Comparison of ENCODE assay signal across 26 cellular contexts in genomic region chr5:59789197-59789596, GRCh38.
DNase-seq lines count a peak whose midpoint lies in the region; ATAC-seq and TF ChIP-seq lines count a peak whose summit lies in the region.
"Had no signal": no experiment of that assay in that cellular context is flagged by ENCODE, and none has a peak within 500 bp of the region (broad histone marks: within the 10 kb centered on the region; RNA-seq: fewer than 3 reads in every experiment).

No MANE protein-coding gene starts in this region.

- no peaks in the 10 kb centered on the region for H3K9me2 ChIP-seq in SK-N-SH

- H3K27me3 ChIP-seq in SK-N-SH (ENCODE audit: insufficient read depth) (no peaks in the 10 kb centered on the region), trophoblast cell (ENCODE audit: insufficient read depth, low read length) (no peaks in the 10 kb centered on the region)
- H3K27me3 ChIP-seq: adrenal gland had no signal

- H3K23ac ChIP-seq in trophoblast cell (ENCODE audit: low read length), result no peak overlapping the region

- DNase-seq in EH (ENCODE audit: low read depth) (peak; percentile 46), SK-N-SH (no peak), fibroblast of mammary gland (ENCODE audit: low read depth) (peak; percentile 59), trophoblast cell (peak; percentile 11 to 52), coronary artery (ENCODE audit: low spot score) (no peak), NCI-H1105 treated with DMSO at 0.1 percent for 48 hours (lab: John Stamatoyannopoulos, UW) (no peak)
- no peak for DNase-seq in activated CD4-positive, alpha-beta T cell treated with anti-CD3 and anti-CD28 coated beads for 36 hours
- no peak for DNase-seq in activated CD8-positive, alpha-beta memory T cell treated with anti-CD3 and anti-CD28 coated beads, Interleukin-2, amount 50 U/mL, for 48 hours
- DNase-seq: ACHN; adrenal gland; CD4-positive, alpha-beta T cell; effector memory CD8-positive, alpha-beta T cell; GDM1; H9; hippocampal formation; islet precursor cell; mesendoderm; natural killer cell; NCI-H774; OCI-M1; posterior cingulate gyrus; small intestine; stimulated activated CD4-positive, alpha-beta T cell treated with anti-CD3 and anti-CD28 coated beads, Interleukin-4, amount 100 ng/mL, for 24 hours; substantia nigra had no signal

- peaks cover 22 to 29% of the 10 kb centered on the region in 2 experiments; a peak in 3 of 4 replicates for H3K4me1 ChIP-seq in SK-N-SH (ENCODE audit: control insufficient read depth in 1 of 2, insufficient read depth in 2 of 2, low read depth in 1 of 2, low read length in 1 of 2)
- peaks cover 10 to 24% of the 10 kb centered on the region in 2 experiments for H3K4me1 ChIP-seq in trophoblast cell (ENCODE audit: control insufficient read depth in 1 of 2, insufficient read depth in 2 of 2, low read length in 2 of 2)
- H3K4me1 ChIP-seq: adrenal gland had no signal

- H3K18ac ChIP-seq in trophoblast cell (ENCODE audit: low read length), result no peak overlapping the region

- TF ChIP-seq EP300 in SK-N-SH (IDR thresholded peaks at IDR 0.05; ENCODE audit: borderline replicate concordance in 1 of 2, low read depth in 1 of 2, low read length in 1 of 2), result no peak; a peak in 1 of 4 replicates

- no peak for TF ChIP-seq RAD21 in SK-N-SH (IDR thresholded peaks at IDR 0.05; ENCODE audit: low read length)

- H3K4me2 ChIP-seq in SK-N-SH (no peak overlapping the region), trophoblast cell (ENCODE audit: low read length) (no peak overlapping the region)

- no peaks in the 10 kb centered on the region for H3K9me3 Mint-ChIP-seq in activated CD4-positive, alpha-beta T cell treated with anti-CD3 and anti-CD28 coated beads for 36 hours (ENCODE audit: low read depth)
- H3K9me3 Mint-ChIP-seq: CD4-positive, alpha-beta T cell; effector memory CD8-positive, alpha-beta T cell; H9; natural killer cell had no signal

- no peaks in the 10 kb centered on the region for H3K36me3 ChIP-seq in SK-N-SH (replicated peaks in 1 of 2; ENCODE audit: control insufficient read depth in 1 of 2, insufficient read depth in 2 of 2, low read length in 1 of 2)
- H3K36me3 ChIP-seq in trophoblast cell (ENCODE audit: control insufficient read depth in 1 of 2, insufficient read depth in 2 of 2, low read length in 2 of 2), result no peaks in the 10 kb centered on the region
- H3K36me3 ChIP-seq: adrenal gland had no signal

- no peak overlapping the region for H4K12ac ChIP-seq in trophoblast cell (ENCODE audit: low read depth, low read length)

- no peaks in the 10 kb centered on the region for H3K79me2 ChIP-seq in SK-N-SH (ENCODE audit: insufficient read depth)
- H3K79me2 ChIP-seq in trophoblast cell (ENCODE audit: control insufficient read depth, insufficient read depth, low read length, poor library complexity), result no peaks in the 10 kb centered on the region

- H2AFZ ChIP-seq in SK-N-SH (ENCODE audit: low read depth) (no peak overlapping the region), trophoblast cell (ENCODE audit: insufficient read depth, low read length, poor library complexity) (no peak overlapping the region)

- H3K4me3 Mint-ChIP-seq in activated CD4-positive, alpha-beta T cell treated with anti-CD3 and anti-CD28 coated beads for 36 hours, result no peak overlapping the region
- H3K4me3 Mint-ChIP-seq: effector memory CD8-positive, alpha-beta T cell; H9; natural killer cell had no signal

- H3K27ac ChIP-seq in SK-N-SH (ENCODE audit: low read depth in 2 of 2, low read length in 1 of 2), result peak overlapping the region; percentile 10 to 72; a peak in 3 of 4 replicates
- H3K27ac ChIP-seq in trophoblast cell (ENCODE audit: low read depth, low read length), result peak overlapping the region; percentile 80
- no peak overlapping the region for H3K27ac ChIP-seq in coronary artery
- H3K27ac ChIP-seq: adrenal gland had no signal

- no peaks in the 10 kb centered on the region for H3K36me3 Mint-ChIP-seq in activated CD4-positive, alpha-beta T cell treated with anti-CD3 and anti-CD28 coated beads for 36 hours (ENCODE audit: low read depth)
- H3K36me3 Mint-ChIP-seq: natural killer cell had no signal

- 70% methylated on average over 2 of the region's 2 CpGs for WGBS in SK-N-SH (ENCODE audit: low lambda C conversion rate)
- WGBS in trophoblast cell (ENCODE audit: extremely low coverage, insufficient coverage, insufficient read length), result no CpG with 5 or more reads among the region's 2 CpGs

- no peak overlapping the region for H3K4ac ChIP-seq in trophoblast cell (ENCODE audit: low read depth, low read length)

- peaks cover 27% of the 10 kb centered on the region for H3K79me1 ChIP-seq in trophoblast cell (ENCODE audit: low read length)

- no peak overlapping the region for H3K9ac ChIP-seq in SK-N-SH
- no peak overlapping the region for H3K9ac ChIP-seq in trophoblast cell (ENCODE audit: low read length)

- H3K9me3 ChIP-seq in SK-N-SH (no peaks in the 10 kb centered on the region), trophoblast cell (ENCODE audit: insufficient read depth, low read depth, low read length) (no peaks in the 10 kb centered on the region)
- H3K9me3 ChIP-seq: adrenal gland had no signal

- peaks cover 26% of the 10 kb centered on the region for H3K4me1 Mint-ChIP-seq in activated CD4-positive, alpha-beta T cell treated with anti-CD3 and anti-CD28 coated beads for 36 hours

- POLR2A ChIA-PET in SK-N-SH (lab: Yijun Ruan, JAX), result no interaction called here
- POLR2A ChIA-PET in activated CD4-positive, alpha-beta T cell treated with anti-CD3 and anti-CD28 coated beads for 36 hours (lab: Charles Lee), result no interaction called here

- intact Hi-C loops in activated CD4-positive, alpha-beta T cell treated with anti-CD3 and anti-CD28 coated beads for 36 hours (cut with DNase I, micrococcal nuclease), result no loop called here

- peaks cover 23% of the 10 kb centered on the region for H3F3A ChIP-seq in SK-N-SH (replicated peaks; ENCODE audit: insufficient read depth)

- no peak overlapping the region for H4K8ac ChIP-seq in trophoblast cell (ENCODE audit: low read depth, low read length)

- no peak overlapping the region for H3K14ac ChIP-seq in trophoblast cell (ENCODE audit: low read length)

- ATAC-seq in activated CD4-positive, alpha-beta T cell treated with anti-CD3 and anti-CD28 coated beads for 36 hours, result no peak
- ATAC-seq: effector memory CD8-positive, alpha-beta T cell; HepG2; natural killer cell had no signal

- H3K4me3 ChIP-seq in SK-N-SH (ENCODE audit: low read depth in 2 of 2, low read length in 1 of 2), result no peak overlapping the region
- no peak overlapping the region for H3K4me3 ChIP-seq in fibroblast of mammary gland (ENCODE audit: control insufficient read depth, low read depth, low read length)
- no peak overlapping the region for H3K4me3 ChIP-seq in trophoblast cell (ENCODE audit: low read depth, low read length)
- H3K4me3 ChIP-seq in coronary artery, result no peak overlapping the region
- H3K4me3 ChIP-seq: adrenal gland, GM12878 had no signal

- peaks cover 17% of the 10 kb centered on the region for H3K27me3 Mint-ChIP-seq in activated CD4-positive, alpha-beta T cell treated with anti-CD3 and anti-CD28 coated beads for 36 hours

- CTCF ChIA-PET in SK-N-SH (lab: Yijun Ruan, JAX), result interaction anchor here (1.0 to 7.0 kb wide), 5 partner anchors 11 to 601 kb away, joined by 3 to 25 read pairs (median 12); no protein-coding TSS in a partner anchor
- CTCF ChIA-PET in activated CD4-positive, alpha-beta T cell treated with anti-CD3 and anti-CD28 coated beads for 36 hours (lab: Charles Lee), result interaction anchor here (0.6 to 3.3 kb wide), 4 partner anchors 10 to 24 kb away, joined by 3 to 18 read pairs (median 10); no protein-coding TSS in a partner anchor

- peak overlapping the region; percentile 7 for H4K91ac ChIP-seq in trophoblast cell (ENCODE audit: low read depth, low read length)

- no peaks in the 10 kb centered on the region for H4K20me1 ChIP-seq in SK-N-SH (ENCODE audit: insufficient read depth)

- TF ChIP-seq CTCF in SK-N-SH (IDR thresholded peaks at IDR 0.05) (no peak), fibroblast of mammary gland (conservative IDR thresholded peaks at IDR 0.05; ENCODE audit: control insufficient read depth, insufficient read depth, low read depth, low read length) (no peak), coronary artery (IDR thresholded peaks at IDR 0.05) (no peak)

- no peak overlapping the region for H3K27ac Mint-ChIP-seq in activated CD4-positive, alpha-beta T cell treated with anti-CD3 and anti-CD28 coated beads for 36 hours
- H3K27ac Mint-ChIP-seq: CD4-positive, alpha-beta T cell; effector memory CD8-positive, alpha-beta T cell; H9; natural killer cell had no signal

- peak overlapping the region; percentile 92 for H2BK120ac ChIP-seq in trophoblast cell (ENCODE audit: insufficient read depth, low read length, poor library complexity)

- no peak overlapping the region for H2AK5ac ChIP-seq in trophoblast cell (ENCODE audit: low read length)

- peak overlapping the region; percentile 49 for H2BK5ac ChIP-seq in trophoblast cell (ENCODE audit: low read depth, low read length, poor library complexity)

- no peak overlapping the region for H2BK12ac ChIP-seq in trophoblast cell (ENCODE audit: low read length)

TF ChIP-seq in SK-N-SH, 30 proteins besides CTCF, POLR2A, EP300 and RAD21:
- TF ChIP-seq CHD2 (IDR thresholded peaks at IDR 0.05; ENCODE audit: low read length, partially characterized antibody) (no peak), SMC3 (IDR thresholded peaks at IDR 0.05; ENCODE audit: low read depth, low read length) (no peak), EZH2phosphoT487 (IDR thresholded peaks at IDR 0.05; ENCODE audit: borderline replicate concordance, low read depth) (no peak), TAF1 (IDR thresholded peaks at IDR 0.05; ENCODE audit: borderline replicate concordance, low read depth, low read length) (no peak), ELF1 (IDR thresholded peaks at IDR 0.05) (no peak), FOXJ3 (CRISPR knock-in tag; IDR thresholded peaks at IDR 0.05) (no peak), POLR2AphosphoS5 (IDR thresholded peaks at IDR 0.05; ENCODE audit: low read depth, low read length) (no peak)
- TF ChIP-seq, protein P1, sequence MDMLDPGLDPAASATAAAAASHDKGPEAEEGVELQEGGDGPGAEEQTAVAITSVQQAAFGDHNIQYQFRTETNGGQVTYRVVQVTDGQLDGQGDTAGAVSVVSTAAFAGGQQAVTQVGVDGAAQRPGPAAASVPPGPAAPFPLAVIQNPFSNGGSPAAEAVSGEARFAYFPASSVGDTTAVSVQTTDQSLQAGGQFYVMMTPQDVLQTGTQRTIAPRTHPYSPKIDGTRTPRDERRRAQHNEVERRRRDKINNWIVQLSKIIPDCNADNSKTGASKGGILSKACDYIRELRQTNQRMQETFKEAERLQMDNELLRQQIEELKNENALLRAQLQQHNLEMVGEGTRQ (IDR thresholded peaks at IDR 0.05; ENCODE audit: borderline replicate concordance, low read depth, low read length), result no peak

Comparison
In these comparisons a context has a peak if more than half of its experiments do, and no peak if none do; other contexts are left out.
1. DNase-seq: peak in EH (single experiment), fibroblast of mammary gland (single experiment) and trophoblast cell (2 of 2); none in SK-N-SH (single experiment), coronary artery (single experiment), activated CD4-positive, alpha-beta T cell treated with anti-CD3 and anti-CD28 coated beads for 36 hours (single experiment), NCI-H1105 treated with DMSO at 0.1 percent for 48 hours (single experiment) and activated CD8-positive, alpha-beta memory T cell treated with anti-CD3 and anti-CD28 coated beads, Interleukin-2, amount 50 U/mL, for 48 hours (single experiment).
2. H3K27ac ChIP-seq: peak in SK-N-SH (2 of 2) and trophoblast cell (single experiment); none in coronary artery (0 of 2).